22 cellular contexts compared by ENCODE assay signal in the genomic region with DNA sequence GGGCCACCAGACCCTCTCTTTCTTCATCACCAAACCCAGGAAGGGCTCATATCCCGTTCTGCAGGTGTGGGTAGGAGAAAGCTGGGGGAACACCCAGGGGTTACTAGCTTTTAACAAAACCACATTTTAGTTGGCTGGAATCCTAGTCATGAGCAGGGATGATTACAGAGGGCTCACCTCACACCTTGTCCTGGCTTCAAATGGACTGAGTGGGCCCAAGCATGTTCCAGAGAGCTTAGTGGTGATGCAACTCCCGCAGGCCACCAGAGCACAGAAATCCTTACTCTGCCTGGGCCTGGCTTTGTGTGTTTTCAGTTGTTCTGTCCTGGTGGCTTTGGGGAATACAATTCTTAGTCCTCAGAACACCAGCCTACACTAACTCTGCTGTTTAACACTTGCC. TPM values are rescaled to one million over a fixed set of nuclear protein-coding genes. Genes with fewer than 3 reads are reported as not detected.
DNase-seq lines count a peak whose midpoint lies in the region; ATAC-seq, FAIRE-seq and TF ChIP-seq lines count a peak whose summit lies in the region.
"Had no signal": no experiment of that assay in that cellular context is flagged by ENCODE, and none has a peak within 500 bp of the region (broad histone marks: within the 10 kb centered on the region; RNA-seq: fewer than 3 reads in every experiment).

No MANE protein-coding gene starts in this region.

- peak; percentile 23 for FAIRE-seq in GM19239 (lab: Jason Lieb, UNC)
- FAIRE-seq in astrocyte (lab: Jason Lieb, UNC), result no peak
- peak; percentile 68 for FAIRE-seq in keratinocyte (lab: Jason Lieb, UNC)

- no peak overlapping the region for H3K4me2 ChIP-seq in HCT116 (ENCODE audit: low read length)
- H3K4me2 ChIP-seq in astrocyte (ENCODE audit: low read length), result no peak overlapping the region
- no peak overlapping the region for H3K4me2 ChIP-seq in keratinocyte (ENCODE audit: control insufficient read depth, extremely low read depth, insufficient read depth, low read depth, low read length)

- intact Hi-C loops in HCT116 (cut with micrococcal nuclease), result no loop called here

- dilution Hi-C loops in keratinocyte (cut with MboI; ENCODE audit: extremely low pct_ligation_motif_present, low sequenced_read_pairs), result no loop called here

- H3K36me3 ChIP-seq in HCT116 (ENCODE audit: control insufficient read depth in 1 of 2, insufficient read depth in 2 of 2, low read length in 2 of 2) (no peaks in the 10 kb centered on the region), astrocyte (ENCODE audit: insufficient read depth, low read length) (no peaks in the 10 kb centered on the region), keratinocyte (ENCODE audit: control insufficient read depth in 2 of 2, extremely low read depth in 1 of 2, insufficient read depth in 2 of 2, low read length in 2 of 2) (no peaks in the 10 kb centered on the region)

- H3K27ac Mint-ChIP-seq in astrocyte (ENCODE audit: unreplicated experiment), result peak overlapping the region; percentile 54
- H3K27ac Mint-ChIP-seq: CD4-positive, alpha-beta memory T cell had no signal

- H3K9me1 ChIP-seq in keratinocyte (ENCODE audit: control insufficient read depth, extremely low read depth, insufficient read depth, low read length), result no peaks in the 10 kb centered on the region

- TF ChIP-seq POLR2A in HCT116 (IDR thresholded peaks at IDR 0.05; ENCODE audit: borderline replicate concordance, extremely low read depth, insufficient read depth, insufficient read length), result no peak

- no peak for DNase-seq in GM19239 (ENCODE audit: insufficient read length, low spot score)
- DNase-seq in HCT116 (ENCODE audit: low read depth, low spot score), result no peak
- no peak for DNase-seq in astrocyte (ENCODE audit: low read depth)
- DNase-seq in keratinocyte (ENCODE audit: low read depth, low spot score), result no peak
- no peak for DNase-seq in activated T-cell treated with anti-CD3 and anti-CD28 coated beads for 4 hours
- no peak for DNase-seq in stimulated activated CD4-positive, alpha-beta T cell treated with anti-CD3 and anti-CD28 coated beads, Interleukin-15, amount 100 ng/mL, for 24 hours
- DNase-seq: C1 segment of cervical spinal cord; CD4-positive, alpha-beta memory T cell; COR-L47; DMS79; EL; GDM1; GOT3; HCEC 1CT; MM.1S; NCI-H2081; NCI-H524; NCI-H748 treated with DMSO at 0.1 percent for 48 hours; SHP77 treated with DMSO at 0.1 percent for 48 hours had no signal

- TF ChIP-seq CTCF in HCT116 (IDR thresholded peaks at IDR 0.05 in 2 of 3, conservative IDR thresholded peaks at IDR 0.05 in 1 of 3; ENCODE audit: borderline replicate concordance in 1 of 3, insufficient read depth in 1 of 3, low read depth in 2 of 3, low read length in 2 of 3), result no peak
- no peak for TF ChIP-seq CTCF in astrocyte (IDR thresholded peaks at IDR 0.05; ENCODE audit: insufficient read depth, low read depth, low read length)
- TF ChIP-seq CTCF in keratinocyte (optimal IDR thresholded peaks at IDR 0.05 in 1 of 3, IDR thresholded peaks at IDR 0.05 in 1 of 3, conservative IDR thresholded peaks at IDR 0.05 in 1 of 3; ENCODE audit: extremely low read depth in 1 of 3, insufficient read depth in 2 of 3, low read length in 3 of 3), result no peak

- H3K27me3 Mint-ChIP-seq in astrocyte (ENCODE audit: low read depth, unreplicated experiment), result peaks cover 7% of the 10 kb centered on the region

- H3K27me3 ChIP-seq in HCT116 (ENCODE audit: insufficient read depth, low read length) (no peaks in the 10 kb centered on the region), astrocyte (ENCODE audit: insufficient read depth, low read length) (no peaks in the 10 kb centered on the region), keratinocyte (ENCODE audit: control insufficient read depth, extremely low read depth, insufficient read depth, low read length) (no peaks in the 10 kb centered on the region)

- peaks cover 14% of the 10 kb centered on the region for H3K4me1 Mint-ChIP-seq in astrocyte (ENCODE audit: low read depth, unreplicated experiment)

- H3K9ac ChIP-seq in HCT116 (ENCODE audit: low read length) (no peak overlapping the region), astrocyte (ENCODE audit: low read length) (no peak overlapping the region), keratinocyte (ENCODE audit: control insufficient read depth, extremely low read depth, insufficient read depth, low read length) (no peak overlapping the region)

- no peak for TF ChIP-seq RAD21 in HCT116 (IDR thresholded peaks at IDR 0.05; ENCODE audit: low read depth)

- H3K9me3 ChIP-seq in HCT116 (ENCODE audit: control insufficient read depth in 1 of 2, insufficient read depth in 1 of 2, low read depth in 1 of 2, low read length in 2 of 2) (no peaks in the 10 kb centered on the region), astrocyte (ENCODE audit: insufficient read depth, low read depth, low read length) (no peaks in the 10 kb centered on the region), keratinocyte (ENCODE audit: control insufficient read depth, low read depth, low read length) (no peaks in the 10 kb centered on the region)

- no peak overlapping the region for H3K4me3 Mint-ChIP-seq in astrocyte (ENCODE audit: unreplicated experiment)

- POLR2A ChIA-PET in HCT116 (lab: Charles Lee), result interaction anchor here (1.2 kb wide), 1 partner anchor 166 kb away, joined by 3 read pairs; no protein-coding TSS in a partner anchor

- no TSS peak for BruUV-seq in HCT116 (replicated peaks; lab: Mats Ljungman, UMichigan)

- H3K4me3 ChIP-seq in HCT116 (replicated peaks in 1 of 2; ENCODE audit: low read depth in 1 of 2, low read length in 2 of 2) (no peak overlapping the region), astrocyte (ENCODE audit: insufficient read depth, low read depth, low read length) (no peak overlapping the region), keratinocyte (ENCODE audit: control insufficient read depth in 2 of 3, extremely low read depth in 1 of 3, insufficient read depth in 2 of 3, low read depth in 1 of 3, low read length in 3 of 3) (no peak overlapping the region)
- H3K4me3 ChIP-seq: GM12878 had no signal

- ATAC-seq in HCT116 (no peak), HG03460 (IDR thresholded peaks at IDR 0.05; ENCODE audit: unreplicated experiment) (no peak), HG03159 (IDR thresholded peaks at IDR 0.05; ENCODE audit: unreplicated experiment) (no peak)

- H3K9me2 ChIP-seq in HCT116 (ENCODE audit: insufficient read depth), result no peaks in the 10 kb centered on the region

- no peaks in the 10 kb centered on the region for H3K36me3 Mint-ChIP-seq in astrocyte (ENCODE audit: low read depth, unreplicated experiment)
- H3K36me3 Mint-ChIP-seq: CD4-positive, alpha-beta memory T cell had no signal

- RAD21 ChIA-PET in HCT116 (lab: Charles Lee; ENCODE audit: low non-redundant PET in 1 of 2, low total read pairs in 2 of 2, uncharacterized antibody in 2 of 2, unreplicated experiment in 2 of 2), result interaction anchor here (1.0 kb wide), 2 partner anchors 95 to 166 kb away, joined by 4 read pairs; no protein-coding TSS in a partner anchor

- H3K79me2 ChIP-seq in HCT116 (ENCODE audit: insufficient read depth, low read length) (no peaks in the 10 kb centered on the region), astrocyte (ENCODE audit: insufficient read depth, low read length) (no peaks in the 10 kb centered on the region), keratinocyte (ENCODE audit: control insufficient read depth, insufficient read depth, low read length) (no peaks in the 10 kb centered on the region)

- CTCF ChIA-PET in HCT116 (lab: Charles Lee), result interaction anchor here (0.8 to 3.8 kb wide), 4 partner anchors 72 to 167 kb away, joined by 3 to 71 read pairs (median 3); no protein-coding TSS in a partner anchor

- no peak overlapping the region for H3K27ac ChIP-seq in HCT116 (ENCODE audit: low read depth, low read length)
- H3K27ac ChIP-seq in astrocyte (ENCODE audit: low read depth, low read length), result no peak overlapping the region
- no peak overlapping the region for H3K27ac ChIP-seq in keratinocyte (ENCODE audit: control insufficient read depth, insufficient read depth, low read length)

- no peaks in the 10 kb centered on the region for H3K9me3 Mint-ChIP-seq in astrocyte (ENCODE audit: unreplicated experiment)
- H3K9me3 Mint-ChIP-seq: CD4-positive, alpha-beta memory T cell had no signal

- peak overlapping the region; percentile 87 for H2AFZ ChIP-seq in HCT116 (ENCODE audit: low read depth, low read length, poor library complexity, severe bottlenecking)
- H2AFZ ChIP-seq in astrocyte (ENCODE audit: low read depth, low read length), result no peak overlapping the region
- H2AFZ ChIP-seq in keratinocyte (ENCODE audit: control insufficient read depth, low read length), result no peak overlapping the region

- H4K20me1 ChIP-seq in HCT116 (ENCODE audit: insufficient read depth), result no peaks in the 10 kb centered on the region
- no peaks in the 10 kb centered on the region for H4K20me1 ChIP-seq in astrocyte (ENCODE audit: insufficient read depth, low read length)
- no peaks in the 10 kb centered on the region for H4K20me1 ChIP-seq in keratinocyte (ENCODE audit: control insufficient read depth, extremely low read depth, insufficient read depth, low read length)

- peaks cover 19 to 31% of the 10 kb centered on the region in 2 experiments for H3K4me1 ChIP-seq in HCT116 (ENCODE audit: control insufficient read depth in 1 of 2, insufficient read depth in 2 of 2, low read length in 2 of 2)
- H3K4me1 ChIP-seq in astrocyte (ENCODE audit: insufficient read depth, low read length), result peaks cover 40% of the 10 kb centered on the region
- peaks cover 22% of the 10 kb centered on the region for H3K4me1 ChIP-seq in keratinocyte (ENCODE audit: control insufficient read depth, extremely low read depth, insufficient read depth, low read length)

TF ChIP-seq in HCT116, 20 proteins besides CTCF, POLR2A, EP300 and RAD21 (continues in another document):
- no peak for TF ChIP-seq FOSL1 (IDR thresholded peaks at IDR 0.05; ENCODE audit: low read depth)
- no peak for TF ChIP-seq EZH2phosphoT487 (IDR thresholded peaks at IDR 0.05; ENCODE audit: borderline replicate concordance)
- TF ChIP-seq ZFX (IDR thresholded peaks at IDR 0.05), result no peak
- TF ChIP-seq JUND (IDR thresholded peaks at IDR 0.05), result no peak
- TF ChIP-seq CEBPB (IDR thresholded peaks at IDR 0.05; ENCODE audit: low read depth), result no peak
- TF ChIP-seq SP1 (IDR thresholded peaks at IDR 0.05; ENCODE audit: low read depth), result no peak

RNA-seq across cellular contexts. Expression of gene RYK, which starts 56.8 kb away (rescaled TPM):
- total RNA-seq in HCT116 (2021; ENCODE audit: unreplicated experiment) (55.2 TPM), astrocyte (57.1 and 58.0 TPM in 2 replicates)
- polyA plus RNA-seq in HCT116 (2012), result 26.6 and 34.7 TPM in 2 replicates
- 55.6 to 82.1 TPM (median 73.7 TPM) in 3 replicates for polyA plus RNA-seq in keratinocyte
- 15.7 TPM for polyA plus RNA-seq in keratinocyte (2011; ENCODE audit: low read depth)
- polyA plus RNA-seq in keratinocyte (2011; cell fraction: cytosol; rRNA removed), result 40.0 and 72.0 TPM in 2 replicates
- 95.6 and 96.2 TPM in 2 replicates for polyA plus RNA-seq in keratinocyte (2011; cell fraction: nucleus; rRNA removed)
- 38.6 and 49.7 TPM in 2 replicates for polyA plus RNA-seq in keratinocyte (2012; ENCODE audit: low replicate concordance)
- polyA minus RNA-seq in keratinocyte, result 63.0 to 115 TPM (median 90.5 TPM) in 3 replicates
- 38.8 TPM for polyA minus RNA-seq in keratinocyte (2011; cell fraction: cytosol; rRNA and poly(A)+ RNA removed)
- polyA minus RNA-seq in keratinocyte (2011; cell fraction: nucleus; rRNA and poly(A)+ RNA removed), result 44.5 and 97.3 TPM in 2 replicates
